15 cellular contexts compared by ENCODE assay signal in the genomic region with DNA sequence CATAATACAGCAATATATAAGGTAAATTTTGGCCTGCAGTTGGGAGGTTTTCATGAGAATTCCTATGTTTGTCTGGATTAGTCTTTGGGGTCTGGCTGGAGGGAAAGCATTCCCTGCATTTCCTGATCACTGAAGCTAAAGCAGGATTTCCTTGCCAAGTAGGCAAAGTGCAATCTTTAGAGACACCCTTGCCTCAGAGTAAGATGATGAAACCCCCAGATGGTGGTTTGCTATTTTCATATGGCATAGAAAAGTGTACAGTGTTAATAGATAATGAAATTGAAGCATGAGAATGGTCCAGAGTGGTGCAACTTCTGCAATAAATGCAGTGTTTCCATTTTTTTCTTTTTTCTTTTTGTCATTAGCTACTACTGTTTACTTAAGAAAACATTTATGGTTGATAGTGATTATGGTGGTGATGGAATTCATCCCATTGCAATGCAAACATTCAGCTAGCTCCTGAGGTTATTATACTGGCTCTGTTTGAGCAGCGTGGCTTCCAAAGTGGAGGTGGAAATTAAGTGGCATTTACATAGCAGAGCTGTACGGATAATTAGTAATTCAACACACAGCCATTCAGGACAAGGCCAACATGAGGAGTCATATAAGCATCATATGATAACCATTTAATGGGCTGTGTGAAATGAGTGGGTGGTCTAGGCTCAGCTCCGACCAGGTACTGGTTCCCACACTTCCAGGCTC.
DNase-seq lines count a peak whose midpoint lies in the region; ATAC-seq and TF ChIP-seq lines count a peak whose summit lies in the region.
"Had no signal": no experiment of that assay in that cellular context is flagged by ENCODE, and none has a peak within 500 bp of the region (broad histone marks: within the 10 kb centered on the region; RNA-seq: fewer than 3 reads in every experiment).

No MANE protein-coding gene starts in this region.

- no peak for ATAC-seq in HG02938 (IDR thresholded peaks at IDR 0.05; ENCODE audit: unreplicated experiment)
- no peak for ATAC-seq in GM21717 (IDR thresholded peaks at IDR 0.05; ENCODE audit: unreplicated experiment)
- ATAC-seq: K562 had no signal

- H3K9me3 ChIP-seq in A673 (ENCODE audit: low read depth, low read length, poor library complexity, severe bottlenecking) (no peaks in the 10 kb centered on the region), adipocyte (ENCODE audit: control insufficient read depth, low read length) (no peaks in the 10 kb centered on the region), suprapubic skin (no peaks in the 10 kb centered on the region)

- H3K27ac ChIP-seq in A673 (ENCODE audit: low read depth, low read length, poor library complexity, severe bottlenecking) (peak overlapping the region; percentile 25), suprapubic skin (no peak overlapping the region)
- H3K27ac ChIP-seq: C4-2B, PC-9 had no signal

- intact Hi-C loops in A673 (cut with micrococcal nuclease; ENCODE audit: unreplicated experiment): no loop called here
- intact Hi-C loops in lower leg skin (cut with DNase I; ENCODE audit: low total_unique reads): no loop called here

- TF ChIP-seq EP300 in suprapubic skin (IDR thresholded peaks at IDR 0.05): no peak

- POLR2A ChIA-PET in A673 (lab: Charles Lee; ENCODE audit: low non-redundant PET): no interaction called here

- peak overlapping the region; percentile 49 for H3K9ac ChIP-seq in adipocyte (ENCODE audit: low read length)

- H3K36me3 ChIP-seq in A673 (ENCODE audit: insufficient read depth, low read length, poor library complexity, severe bottlenecking): no peaks in the 10 kb centered on the region
- H3K36me3 ChIP-seq in adipocyte (ENCODE audit: control insufficient read depth, insufficient read depth, low read length, severe bottlenecking): no peaks in the 10 kb centered on the region
- no peaks in the 10 kb centered on the region for H3K36me3 ChIP-seq in suprapubic skin

- WGBS in lower leg skin, 2 donors: 92 to 93% methylated on average over 3 of the region's 3 CpGs
- WGBS in suprapubic skin: 90% methylated on average over 3 of the region's 3 CpGs

- H3K27me3 ChIP-seq in A673 (replicated peaks; ENCODE audit: insufficient read depth, low read depth, low read length, poor library complexity) (no peaks in the 10 kb centered on the region), adipocyte (replicated peaks; ENCODE audit: control insufficient read depth, insufficient read depth, low read length) (no peaks in the 10 kb centered on the region), suprapubic skin (no peaks in the 10 kb centered on the region)

- H3K4me1 ChIP-seq in A673 (ENCODE audit: insufficient read depth, low read length, poor library complexity, severe bottlenecking): peaks cover 47% of the 10 kb centered on the region
- peaks cover 39% of the 10 kb centered on the region for H3K4me1 ChIP-seq in adipocyte (ENCODE audit: control insufficient read depth, insufficient read depth, low read length)
- H3K4me1 ChIP-seq in suprapubic skin: no peaks in the 10 kb centered on the region

- TF ChIP-seq CTCF in A673 (conservative IDR thresholded peaks at IDR 0.05; ENCODE audit: low read depth, low read length) (no peak), fibroblast of villous mesenchyme (IDR thresholded peaks at IDR 0.05; ENCODE audit: insufficient read depth, low read depth, low read length) (no peak), lower leg skin (IDR thresholded peaks at IDR 0.05) (no peak), suprapubic skin (IDR thresholded peaks at IDR 0.05) (no peak)

- DNase-seq in A673 (ENCODE audit: low spot score): no peak
- DNase-seq in NCI-H146 (lab: John Stamatoyannopoulos, UW): peak; percentile 65
- DNase-seq in adipocyte (ENCODE audit: low read depth): peak; percentile 68
- peak; percentile 91 for DNase-seq in fibroblast of villous mesenchyme (ENCODE audit: low read depth)
- DNase-seq in lower leg skin (ENCODE audit: low spot score in 2 of 2): no peak
- no peak for DNase-seq in suprapubic skin (ENCODE audit: low spot score in 2 of 2)
- DNase-seq: HCEC 1CT, NCI-H1092 treated with DMSO at 0.1 percent for 48 hours, NCI-H187 treated with DMSO at 0.1 percent for 48 hours, NCI-H2171, PC-9 had no signal

- CTCF ChIA-PET in A673 (lab: Charles Lee): no interaction called here

- H3K4me3 ChIP-seq in A673 (ENCODE audit: low read depth, low read length, poor library complexity, severe bottlenecking): no peak overlapping the region
- H3K4me3 ChIP-seq in adipocyte (ENCODE audit: low read length): peak overlapping the region; percentile 12
- no peak overlapping the region for H3K4me3 ChIP-seq in fibroblast of villous mesenchyme (ENCODE audit: low read depth, low read length)
- H3K4me3 ChIP-seq in lower leg skin (ENCODE audit: low read depth, poor library complexity, severe bottlenecking): no peak overlapping the region
- no peak overlapping the region for H3K4me3 ChIP-seq in suprapubic skin
- H3K4me3 ChIP-seq: K562, PC-9 had no signal

- TF ChIP-seq POLR2A in lower leg skin (IDR thresholded peaks at IDR 0.05): no peak
- no peak for TF ChIP-seq POLR2A in suprapubic skin (IDR thresholded peaks at IDR 0.05)

- BruUV-seq in A673 (replicated peaks; lab: Mats Ljungman, UMichigan): no TSS peak

Comparison
In these comparisons a context has a peak if more than half of its experiments do, and no peak if none do; other contexts are left out.
1. DNase-seq: peak in NCI-H146 (single experiment), adipocyte (single experiment) and fibroblast of villous mesenchyme (single experiment); none in A673 (single experiment), lower leg skin (0 of 2) and suprapubic skin (0 of 2).